17 cellular contexts compared by ENCODE assay signal in genomic region chr10:78408011-78408410, GRCh38.
DNase-seq lines count a peak whose midpoint lies in the region; ATAC-seq and TF ChIP-seq lines count a peak whose summit lies in the region.
"Had no signal": no experiment of that assay in that cellular context is flagged by ENCODE, and none has a peak within 500 bp of the region (broad histone marks: within the 10 kb centered on the region; RNA-seq: fewer than 3 reads in every experiment).

No MANE protein-coding gene starts in this region.

- WGBS in stomach, 5 donors = 82 to 97% (median 92%) methylated on average over 10 of the region's 10 CpGs

- H3K27ac ChIP-seq in cingulate gyrus (ENCODE audit: low read depth, low read length) (peak overlapping the region; percentile 23), stomach (peak overlapping the region in 3 of 5 donors; percentile 66 to 76 (median 71)), SJCRH30 (no peak overlapping the region)
- H3K27ac ChIP-seq: 22Rv1 had no signal

- H3K9me3 ChIP-seq in stomach (no peaks in the 10 kb centered on the region), SJCRH30 (replicated peaks) (no peaks in the 10 kb centered on the region)

- no peaks in the 10 kb centered on the region for H3K36me3 Mint-ChIP-seq in mesothelial cell of epicardium
- H3K36me3 Mint-ChIP-seq: activated naive CD8-positive, alpha-beta T cell treated with anti-CD3 and anti-CD28 coated beads for 36 hours had no signal

- H3K4me3 Mint-ChIP-seq in mesothelial cell of epicardium = peak overlapping the region; percentile 75
- H3K4me3 Mint-ChIP-seq: activated B cell treated with CpG ODN at 0.5 μM for 24 hours; activated naive CD8-positive, alpha-beta T cell treated with anti-CD3 and anti-CD28 coated beads for 36 hours had no signal

- H3K36me3 ChIP-seq in stomach (no peaks in the 10 kb centered on the region), SJCRH30 (no peaks in the 10 kb centered on the region)

- DNase-seq in SHP77 treated with DMSO at 0.1 percent for 48 hours (lab: John Stamatoyannopoulos, UW) (peak; percentile 3), SHP77 (lab: John Stamatoyannopoulos, UW) (no peak), mesothelial cell of epicardium (ENCODE audit: low spot score in 2 of 2, unreplicated experiment in 2 of 2) (no peak), stomach (no peak), NCI-H2081 (lab: John Stamatoyannopoulos, UW) (no peak), SJCRH30 (no peak)
- DNase-seq: activated B cell treated with CpG ODN at 0.5 μM for 24 hours; activated naive CD8-positive, alpha-beta T cell treated with anti-CD3 and anti-CD28 coated beads for 36 hours; activated T-cell treated with anti-CD3 and anti-CD28 coated beads, Interleukin-2, amount 50 U/mL, for 72 hours; effector CD4-positive, alpha-beta T cell; NCI-H1092 treated with DMSO at 0.1 percent for 48 hours; NCI-H526; small intestine; stimulated activated CD4-positive, alpha-beta T cell treated with anti-CD3 and anti-CD28 coated beads, Interleukin-4, amount 100 ng/mL, for 4 hours had no signal

- H3K27ac Mint-ChIP-seq in mesothelial cell of epicardium = peak overlapping the region; percentile 94
- H3K27ac Mint-ChIP-seq: activated B cell treated with CpG ODN at 0.5 μM for 24 hours; activated naive CD8-positive, alpha-beta T cell treated with anti-CD3 and anti-CD28 coated beads for 36 hours; activated T-cell treated with anti-CD3 and anti-CD28 coated beads, Interleukin-2, amount 50 U/mL, for 72 hours had no signal

- H3K4me1 ChIP-seq in stomach (peaks cover 23 to 40% (median 33%) of the 10 kb centered on the region in 4 donors), SJCRH30 (no peaks in the 10 kb centered on the region)

- H3K4me1 Mint-ChIP-seq in mesothelial cell of epicardium = peaks cover 45% of the 10 kb centered on the region

- TF ChIP-seq EP300 in stomach (IDR thresholded peaks at IDR 0.05) = no peak

- TF ChIP-seq CTCF in mesothelial cell of epicardium (IDR thresholded peaks at IDR 0.05; ENCODE audit: unreplicated experiment) = no peak
- TF ChIP-seq CTCF in stomach (IDR thresholded peaks at IDR 0.05) = no peak

- peaks cover 0 to 23% (median 5%) of the 10 kb centered on the region in 3 donors for H3K27me3 ChIP-seq in stomach
- no peaks in the 10 kb centered on the region for H3K27me3 ChIP-seq in SJCRH30

- ATAC-seq in GM18858 (IDR thresholded peaks at IDR 0.05; ENCODE audit: unreplicated experiment) = no peak
- ATAC-seq: activated T-cell treated with anti-CD3 and anti-CD28 coated beads, Interleukin-2, amount 50 U/mL, for 72 hours had no signal

- H3K9me3 Mint-ChIP-seq in mesothelial cell of epicardium = no peaks in the 10 kb centered on the region
- H3K9me3 Mint-ChIP-seq: activated B cell treated with CpG ODN at 0.5 μM for 24 hours; activated naive CD8-positive, alpha-beta T cell treated with anti-CD3 and anti-CD28 coated beads for 36 hours; activated T-cell treated with anti-CD3 and anti-CD28 coated beads, Interleukin-2, amount 50 U/mL, for 72 hours had no signal

- H3K4me3 ChIP-seq in stomach = no peak overlapping the region
- no peak overlapping the region for H3K4me3 ChIP-seq in SJCRH30

- intact Hi-C loops in stomach (cut with DNase I; ENCODE audit: low total_unique reads) = no loop called here

- no peaks in the 10 kb centered on the region for H3K27me3 Mint-ChIP-seq in mesothelial cell of epicardium (ENCODE audit: low read depth)

- TF ChIP-seq POLR2A in stomach (IDR thresholded peaks at IDR 0.05) = no peak
